ENCODE assay signal across 2 cellular contexts in the genomic region with DNA sequence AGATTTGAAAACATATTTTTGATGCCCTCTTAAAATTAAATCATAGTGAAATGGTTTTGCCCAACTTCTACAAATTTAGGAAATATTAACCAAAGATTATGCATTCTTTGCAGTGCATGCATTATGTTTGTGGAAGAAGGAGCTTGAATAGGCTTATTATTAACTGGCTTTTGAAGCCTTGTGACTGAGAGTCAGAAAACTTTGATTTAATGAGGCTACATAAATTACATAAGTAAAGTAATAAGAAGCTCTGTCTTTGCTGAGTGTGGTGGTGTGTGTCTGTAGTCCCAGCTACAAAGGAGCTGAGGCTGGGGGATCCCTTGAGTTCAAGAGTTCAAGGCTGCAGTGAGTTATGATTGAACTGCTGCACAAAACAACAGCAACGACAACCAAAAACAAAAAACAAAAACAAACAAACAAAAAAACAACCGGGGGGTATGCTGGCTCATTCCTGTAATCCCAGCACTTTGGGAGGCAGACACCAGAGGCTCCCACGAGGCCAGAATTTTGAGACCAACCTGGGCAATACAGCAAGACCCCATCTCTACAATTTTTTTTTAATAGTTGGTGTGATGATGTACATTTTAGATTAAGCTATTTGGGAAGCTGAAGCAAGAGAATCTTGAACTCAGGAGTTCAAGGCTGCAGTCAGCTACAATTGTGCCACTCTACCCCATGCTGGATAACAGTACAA.
TF ChIP-seq lines count a peak whose summit lies in the region.

No MANE protein-coding gene starts in this region.

TF ChIP-seq in HepG2, 621 proteins besides CTCF, POLR2A, EP300 and RAD21 (continued from another document):
- TF ChIP-seq THYN1 (CRISPR knock-in tag; IDR thresholded peaks at IDR 0.05; ENCODE audit: borderline replicate concordance, low read depth) (no peak), HMG20A (CRISPR knock-in tag; IDR thresholded peaks at IDR 0.05; ENCODE audit: borderline replicate concordance) (no peak), RARA (CRISPR knock-in tag; IDR thresholded peaks at IDR 0.05) (0 out of 2 replicates have a peak, but pooled peaks have one; percentile 7)
- TF ChIP-seq, protein P1, sequence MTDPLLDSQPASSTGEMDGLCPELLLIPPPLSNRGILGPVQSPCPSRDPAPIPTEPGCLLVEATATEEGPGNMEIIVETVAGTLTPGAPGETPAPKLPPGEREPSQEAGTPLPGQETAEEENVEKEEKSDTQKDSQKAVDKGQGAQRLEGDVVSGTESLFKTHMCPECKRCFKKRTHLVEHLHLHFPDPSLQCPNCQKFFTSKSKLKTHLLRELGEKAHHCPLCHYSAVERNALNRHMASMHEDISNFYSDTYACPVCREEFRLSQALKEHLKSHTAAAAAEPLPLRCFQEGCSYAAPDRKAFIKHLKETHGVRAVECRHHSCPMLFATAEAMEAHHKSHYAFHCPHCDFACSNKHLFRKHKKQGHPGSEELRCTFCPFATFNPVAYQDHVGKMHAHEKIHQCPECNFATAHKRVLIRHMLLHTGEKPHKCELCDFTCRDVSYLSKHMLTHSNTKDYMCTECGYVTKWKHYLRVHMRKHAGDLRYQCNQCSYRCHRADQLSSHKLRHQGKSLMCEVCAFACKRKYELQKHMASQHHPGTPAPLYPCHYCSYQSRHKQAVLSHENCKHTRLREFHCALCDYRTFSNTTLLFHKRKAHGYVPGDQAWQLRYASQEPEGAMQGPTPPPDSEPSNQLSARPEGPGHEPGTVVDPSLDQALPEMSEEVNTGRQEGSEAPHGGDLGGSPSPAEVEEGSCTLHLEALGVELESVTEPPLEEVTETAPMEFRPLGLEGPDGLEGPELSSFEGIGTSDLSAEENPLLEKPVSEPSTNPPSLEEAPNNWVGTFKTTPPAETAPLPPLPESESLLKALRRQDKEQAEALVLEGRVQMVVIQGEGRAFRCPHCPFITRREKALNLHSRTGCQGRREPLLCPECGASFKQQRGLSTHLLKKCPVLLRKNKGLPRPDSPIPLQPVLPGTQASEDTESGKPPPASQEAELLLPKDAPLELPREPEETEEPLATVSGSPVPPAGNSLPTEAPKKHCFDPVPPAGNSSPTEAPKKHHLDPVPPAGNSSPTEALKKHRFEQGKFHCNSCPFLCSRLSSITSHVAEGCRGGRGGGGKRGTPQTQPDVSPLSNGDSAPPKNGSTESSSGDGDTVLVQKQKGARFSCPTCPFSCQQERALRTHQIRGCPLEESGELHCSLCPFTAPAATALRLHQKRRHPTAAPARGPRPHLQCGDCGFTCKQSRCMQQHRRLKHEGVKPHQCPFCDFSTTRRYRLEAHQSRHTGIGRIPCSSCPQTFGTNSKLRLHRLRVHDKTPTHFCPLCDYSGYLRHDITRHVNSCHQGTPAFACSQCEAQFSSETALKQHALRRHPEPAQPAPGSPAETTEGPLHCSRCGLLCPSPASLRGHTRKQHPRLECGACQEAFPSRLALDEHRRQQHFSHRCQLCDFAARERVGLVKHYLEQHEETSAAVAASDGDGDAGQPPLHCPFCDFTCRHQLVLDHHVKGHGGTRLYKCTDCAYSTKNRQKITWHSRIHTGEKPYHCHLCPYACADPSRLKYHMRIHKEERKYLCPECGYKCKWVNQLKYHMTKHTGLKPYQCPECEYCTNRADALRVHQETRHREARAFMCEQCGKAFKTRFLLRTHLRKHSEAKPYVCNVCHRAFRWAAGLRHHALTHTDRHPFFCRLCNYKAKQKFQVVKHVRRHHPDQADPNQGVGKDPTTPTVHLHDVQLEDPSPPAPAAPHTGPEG (CRISPR knock-in tag; IDR thresholded peaks at IDR 0.05): no peak
- TF ChIP-seq, protein P2, sequence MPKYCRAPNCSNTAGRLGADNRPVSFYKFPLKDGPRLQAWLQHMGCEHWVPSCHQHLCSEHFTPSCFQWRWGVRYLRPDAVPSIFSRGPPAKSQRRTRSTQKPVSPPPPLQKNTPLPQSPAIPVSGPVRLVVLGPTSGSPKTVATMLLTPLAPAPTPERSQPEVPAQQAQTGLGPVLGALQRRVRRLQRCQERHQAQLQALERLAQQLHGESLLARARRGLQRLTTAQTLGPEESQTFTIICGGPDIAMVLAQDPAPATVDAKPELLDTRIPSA (CRISPR knock-in tag; IDR thresholded peaks at IDR 0.05; ENCODE audit: borderline replicate concordance): no peak

TF ChIP-seq in WTC11, 78 proteins besides CTCF, POLR2A, EP300 and RAD21:
- TF ChIP-seq, protein P3, sequence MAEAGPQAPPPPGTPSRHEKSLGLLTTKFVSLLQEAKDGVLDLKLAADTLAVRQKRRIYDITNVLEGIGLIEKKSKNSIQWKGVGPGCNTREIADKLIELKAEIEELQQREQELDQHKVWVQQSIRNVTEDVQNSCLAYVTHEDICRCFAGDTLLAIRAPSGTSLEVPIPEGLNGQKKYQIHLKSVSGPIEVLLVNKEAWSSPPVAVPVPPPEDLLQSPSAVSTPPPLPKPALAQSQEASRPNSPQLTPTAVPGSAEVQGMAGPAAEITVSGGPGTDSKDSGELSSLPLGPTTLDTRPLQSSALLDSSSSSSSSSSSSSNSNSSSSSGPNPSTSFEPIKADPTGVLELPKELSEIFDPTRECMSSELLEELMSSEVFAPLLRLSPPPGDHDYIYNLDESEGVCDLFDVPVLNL (CRISPR knock-in tag; IDR thresholded peaks at IDR 0.05; ENCODE audit: borderline replicate concordance, low read depth): no peak
- TF ChIP-seq ZNF121 (CRISPR knock-in tag; IDR thresholded peaks at IDR 0.05): peak; percentile 60; the same call in 1 of the 2 replicates
- TF ChIP-seq ZNF423 (CRISPR knock-in tag; IDR thresholded peaks at IDR 0.05): no peak
